15 cellular contexts compared by ENCODE assay signal in the genomic region with DNA sequence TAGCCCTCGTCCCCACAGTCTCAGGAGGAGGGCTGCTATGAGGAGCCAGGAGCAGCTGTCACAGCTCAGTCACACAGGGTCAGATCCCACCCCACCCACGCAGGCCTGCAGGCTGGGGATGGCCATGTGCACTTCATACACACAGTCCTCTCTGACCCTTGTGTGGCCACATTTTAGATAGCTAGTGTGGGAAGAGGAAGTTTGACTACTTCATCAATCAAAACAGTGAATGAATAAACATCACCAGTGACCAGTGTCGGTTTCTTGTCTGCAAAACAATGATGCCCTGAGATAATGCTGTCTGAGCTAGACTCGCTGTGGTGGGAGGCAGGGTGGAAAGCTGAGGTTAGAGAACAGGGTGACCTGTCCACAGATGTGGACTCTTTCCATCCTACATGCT.
DNase-seq lines count a peak whose midpoint lies in the region; ATAC-seq and TF ChIP-seq lines count a peak whose summit lies in the region.
"Had no signal": no experiment of that assay in that cellular context is flagged by ENCODE, and none has a peak within 500 bp of the region (broad histone marks: within the 10 kb centered on the region; RNA-seq: fewer than 3 reads in every experiment).

No MANE protein-coding gene starts in this region.

- no peaks in the 10 kb centered on the region for H3K9me3 ChIP-seq in OCI-LY7 (ENCODE audit: low read length)
- H3K9me3 ChIP-seq in lower lobe of right lung, result no peaks in the 10 kb centered on the region
- H3K9me3 ChIP-seq in ovary, result no peaks in the 10 kb centered on the region
- H3K9me3 ChIP-seq in body of pancreas, result no peaks in the 10 kb centered on the region
- H3K9me3 ChIP-seq: HAP-1 had no signal

- CTCF ChIA-PET in OCI-LY7 (lab: Charles Lee; ENCODE audit: unreplicated experiment), result interaction anchor here (3.7 kb wide), 1 partner anchor 192 kb away, joined by 26 read pairs; no protein-coding TSS in a partner anchor

- no peaks in the 10 kb centered on the region for H3K9me2 ChIP-seq in OCI-LY7 (ENCODE audit: insufficient read depth, low read length)

- ATAC-seq in lower lobe of right lung, result peak; percentile 68 to 85
- no peak for ATAC-seq in body of pancreas
- ATAC-seq: activated CD4-positive, CD25-positive, alpha-beta regulatory T cell treated with anti-CD3 and anti-CD28 coated beads, Interleukin-2, amount 50 U/mL, for 24 hours; effector memory CD8-positive, alpha-beta T cell; natural killer cell had no signal

- POLR2A ChIA-PET in OCI-LY7 (lab: Charles Lee), result interaction anchor here (1.4 to 2.1 kb wide), 3 partner anchors 8 to 191 kb away, joined by 4 to 12 read pairs (median 5); no protein-coding TSS in a partner anchor

- H3K36me3 ChIP-seq in OCI-LY7 (ENCODE audit: insufficient read depth, low read length) (no peaks in the 10 kb centered on the region), lower lobe of right lung (no peaks in the 10 kb centered on the region), ovary (no peaks in the 10 kb centered on the region), body of pancreas (replicated peaks in 1 of 2; ENCODE audit: insufficient read depth in 1 of 2, low read depth in 2 of 2) (no peaks in the 10 kb centered on the region)
- H3K36me3 ChIP-seq: HAP-1 had no signal

- H2AFZ ChIP-seq in OCI-LY7 (ENCODE audit: low read length), result peak overlapping the region; percentile 49

- H3K4me1 ChIP-seq in OCI-LY7 (ENCODE audit: insufficient read depth, low read length, poor library complexity, severe bottlenecking), result peaks cover 9% of the 10 kb centered on the region
- no peaks in the 10 kb centered on the region for H3K4me1 ChIP-seq in lower lobe of right lung
- H3K4me1 ChIP-seq in ovary (ENCODE audit: insufficient read depth), result no peaks in the 10 kb centered on the region
- peaks cover 8% of the 10 kb centered on the region for H3K4me1 ChIP-seq in body of pancreas
- H3K4me1 ChIP-seq: HAP-1 had no signal

- WGBS in ovary, 3 donors, result 42 to 58% (median 42%) methylated on average over 4 of the region's 4 CpGs
- WGBS in body of pancreas, 2 donors, result 29 to 34% methylated on average over 4 of the region's 4 CpGs

- no peak for TF ChIP-seq CTCF in OCI-LY7 (conservative IDR thresholded peaks at IDR 0.05; ENCODE audit: low read length)
- TF ChIP-seq CTCF in lower lobe of right lung (IDR thresholded peaks at IDR 0.05), result no peak
- no peak for TF ChIP-seq CTCF in ovary (IDR thresholded peaks at IDR 0.05)
- TF ChIP-seq CTCF in body of pancreas (IDR thresholded peaks at IDR 0.05), result no peak

- no peak for TF ChIP-seq EP300 in ovary (IDR thresholded peaks at IDR 0.05)

- no peak for TF ChIP-seq POLR2A in ovary (IDR thresholded peaks at IDR 0.05)
- no peak for TF ChIP-seq POLR2A in body of pancreas (IDR thresholded peaks at IDR 0.05)

- DNase-seq in OCI-LY7 (ENCODE audit: low spot score), result no peak
- no peak for DNase-seq in lower lobe of right lung
- DNase-seq in NCI-H1930 (lab: John Stamatoyannopoulos, UW), result no peak
- no peak for DNase-seq in ovary
- DNase-seq in body of pancreas, result no peak
- DNase-seq: activated gamma-delta T cell treated with Interleukin-2 at 50 U/mL for 16 hours; effector memory CD8-positive, alpha-beta T cell; natural killer cell; NCI-H1694 treated with DMSO at 0.1 percent for 48 hours; NCI-H446 treated with DMSO at 0.1 percent for 48 hours; SHP77 had no signal

- H3K79me2 ChIP-seq in OCI-LY7 (ENCODE audit: insufficient read depth, low read depth, low read length), result no peaks in the 10 kb centered on the region

- no TSS peak for BruUV-seq in OCI-LY7 (replicated peaks; lab: Mats Ljungman, UMichigan)

- H3K27me3 ChIP-seq in lower lobe of right lung (ENCODE audit: low read depth), result no peaks in the 10 kb centered on the region
- no peaks in the 10 kb centered on the region for H3K27me3 ChIP-seq in ovary
- H3K27me3 ChIP-seq in body of pancreas, result no peaks in the 10 kb centered on the region

- no peaks in the 10 kb centered on the region for H4K20me1 ChIP-seq in OCI-LY7 (ENCODE audit: insufficient read depth, low read length)

- H3K27ac ChIP-seq in OCI-LY7 (ENCODE audit: low read depth, low read length, poor library complexity, severe bottlenecking) (no peak overlapping the region), cingulate gyrus (ENCODE audit: low read depth, low read length) (peak overlapping the region; percentile 69), lower lobe of right lung (no peak overlapping the region), temporal lobe (ENCODE audit: low read depth, low read length) (peak overlapping the region; percentile 63), ovary (no peak overlapping the region), body of pancreas (no peak overlapping the region)

- H3K4me3 ChIP-seq in OCI-LY7 (ENCODE audit: low read depth, low read length, poor library complexity, severe bottlenecking) (no peak overlapping the region), lower lobe of right lung (no peak overlapping the region), ovary (no peak overlapping the region), body of pancreas (no peak overlapping the region)
- H3K4me3 ChIP-seq: HAP-1 had no signal

- no peak overlapping the region for H3K4me2 ChIP-seq in OCI-LY7 (ENCODE audit: low read length)

- intact Hi-C loops in OCI-LY7 (cut with micrococcal nuclease; ENCODE audit: unreplicated experiment), result loop anchor here (5.0 kb wide), 1 partner anchor 110 kb away; no protein-coding TSS in a partner anchor
- intact Hi-C loops in lower lobe of right lung (cut with DNase I), result no loop called here
- intact Hi-C loops in ovary (cut with DNase I), result loop anchor here (5.0 to 10.0 kb wide), 3 partner anchors 190 to 197 kb away; no protein-coding TSS in a partner anchor
- intact Hi-C loops in body of pancreas (cut with DNase I), result no loop called here

Comparison
In these comparisons a context has a peak if more than half of its experiments do, and no peak if none do; other contexts are left out.
1. H3K27ac ChIP-seq: peak in cingulate gyrus (single experiment) and temporal lobe (single experiment); none in OCI-LY7 (single experiment), lower lobe of right lung (single experiment), ovary (0 of 2) and body of pancreas (0 of 4).
2. intact Hi-C loops: an anchor here in OCI-LY7 (5.0 kb wide) and ovary (5.0 to 10.0 kb wide); none called in lower lobe of right lung and body of pancreas.